In genomic region chrX:153576239-153576870, GRCh38 we compare ENCODE assay signal across 26 cellular contexts. TPM values are rescaled to one million over a fixed set of nuclear protein-coding genes. Genes with fewer than 3 reads are reported as not detected.
"Had no signal": no experiment of that assay in that cellular context is flagged by ENCODE, and none has a peak within 500 bp of the region (broad histone marks: within the 10 kb centered on the region; RNA-seq: fewer than 3 reads in every experiment).

No MANE protein-coding gene starts in this region.

- H3K4me1 ChIP-seq: adrenal gland, ascending aorta, body of pancreas had no signal

- ATAC-seq: activated CD4-positive, CD25-positive, alpha-beta regulatory T cell treated with anti-CD3 and anti-CD28 coated beads, Interleukin-2, amount 50 U/mL, for 24 hours; activated T-cell treated with anti-CD3 and anti-CD28 coated beads, Interleukin-2, amount 50 U/mL, for 4 hours; body of pancreas; PC-3 had no signal

- H3K36me3 Mint-ChIP-seq: activated CD4-positive, alpha-beta memory T cell treated with anti-CD3 and anti-CD28 coated beads for 36 hours; activated naive CD8-positive, alpha-beta T cell treated with anti-CD3 and anti-CD28 coated beads, Interleukin-2, amount 10 ng/mL, durations not matched to agents 7 days and 5 days had no signal

- H3K27me3 ChIP-seq: ascending aorta, body of pancreas, MG63 had no signal

- H3K9me3 Mint-ChIP-seq: activated CD4-positive, alpha-beta memory T cell treated with anti-CD3 and anti-CD28 coated beads for 36 hours; activated naive CD8-positive, alpha-beta T cell treated with anti-CD3 and anti-CD28 coated beads, Interleukin-2, amount 10 ng/mL, durations not matched to agents 7 days and 5 days; activated T-cell treated with anti-CD3 and anti-CD28 coated beads, Interleukin-2, amount 50 U/mL, for 4 hours; T-helper 1 cell treated with Interleukin-12 subunit alpha and Interleukin-12 subunit beta and Interleukin-4 antibody, amounts not matched to agents 30 μg/mL and 1 μg/mL, for 36 hours had no signal

- H3K9me3 ChIP-seq: adrenal gland, ascending aorta, body of pancreas, MG63 had no signal

- H3K4me3 Mint-ChIP-seq: activated CD4-positive, alpha-beta memory T cell treated with anti-CD3 and anti-CD28 coated beads for 36 hours; activated naive CD8-positive, alpha-beta T cell treated with anti-CD3 and anti-CD28 coated beads, Interleukin-2, amount 10 ng/mL, durations not matched to agents 7 days and 5 days; activated T-cell treated with anti-CD3 and anti-CD28 coated beads, Interleukin-2, amount 50 U/mL, for 4 hours; T-helper 1 cell treated with Interleukin-12 subunit alpha and Interleukin-12 subunit beta and Interleukin-4 antibody, amounts not matched to agents 30 μg/mL and 1 μg/mL, for 36 hours had no signal

- H3K4me1 Mint-ChIP-seq: activated naive CD8-positive, alpha-beta T cell treated with anti-CD3 and anti-CD28 coated beads, Interleukin-2, amount 10 ng/mL, durations not matched to agents 7 days and 5 days had no signal

- H3K27me3 Mint-ChIP-seq: activated CD4-positive, alpha-beta memory T cell treated with anti-CD3 and anti-CD28 coated beads for 36 hours had no signal

- H3K27ac ChIP-seq: adrenal gland, ascending aorta, body of pancreas had no signal

- DNase-seq: activated CD4-positive, alpha-beta memory T cell treated with anti-CD3 and anti-CD28 coated beads for 36 hours; activated CD4-positive, alpha-beta T cell treated with anti-CD3 and anti-CD28 coated beads for 4 hours; activated CD8-positive, alpha-beta memory T cell treated with anti-CD3 and anti-CD28 coated beads for 24 hours; activated naive CD4-positive, alpha-beta T cell treated with anti-CD3 and anti-CD28 coated beads, Interleukin-2, amount 50 U/mL, for 16 hours; activated naive CD8-positive, alpha-beta T cell treated with anti-CD3 and anti-CD28 coated beads, Interleukin-2, amount 10 ng/mL, durations not matched to agents 7 days and 5 days; activated T-cell treated with anti-CD3 and anti-CD28 coated beads, Interleukin-2, amount 50 U/mL, for 4 hours; adrenal gland; body of pancreas; central memory CD4-positive, alpha-beta T cell; MG63; MV-4-11; NCI-H1092 treated with DMSO at 0.1 percent for 48 hours; NCI-H1417 treated with DMSO at 0.1 percent for 48 hours; NCI-H1694; NCI-H2029; NCI-H2107; NCI-H2171 treated with DMSO at 0.1 percent for 48 hours; NCI-H226; NCI-H526; PC-3; SHP77 treated with DMSO at 0.1 percent for 48 hours had no signal

- H3K36me3 ChIP-seq: adrenal gland, ascending aorta, MG63 had no signal

- H3K4me3 ChIP-seq: adrenal gland, ascending aorta, body of pancreas, MG63 had no signal

- H3K27ac Mint-ChIP-seq: activated CD4-positive, alpha-beta memory T cell treated with anti-CD3 and anti-CD28 coated beads for 36 hours; activated naive CD8-positive, alpha-beta T cell treated with anti-CD3 and anti-CD28 coated beads, Interleukin-2, amount 10 ng/mL, durations not matched to agents 7 days and 5 days; T-helper 1 cell treated with Interleukin-12 subunit alpha and Interleukin-12 subunit beta and Interleukin-4 antibody, amounts not matched to agents 30 μg/mL and 1 μg/mL, for 36 hours had no signal

RNA-seq across cellular contexts. Expression of gene ATP2B3, which starts 58.9 kb away (rescaled TPM):
- total RNA-seq: activated CD4-positive, alpha-beta memory T cell treated with anti-CD3 and anti-CD28 coated beads for 36 hours; activated naive CD8-positive, alpha-beta T cell treated with anti-CD3 and anti-CD28 coated beads, Interleukin-2, amount 10 ng/mL, durations not matched to agents 7 days and 5 days; body of pancreas; bronchial epithelial cell; NCI-H460; PC-3 had no signal
